Comparison of ENCODE assay signal across 8 cellular contexts in genomic region chr16:27169511-27170071, GRCh38. TPM values are rescaled to one million over a fixed set of nuclear protein-coding genes. Genes with fewer than 3 reads are reported as not detected.
A peak's percentile ranks its signal among the peaks of the same experiment; 100 is the strongest.
DNase-seq lines count a peak whose midpoint lies in the region; ATAC-seq and TF ChIP-seq lines count a peak whose summit lies in the region.

No MANE protein-coding gene starts in this region.

- no peak overlapping the region for H2BK120ac ChIP-seq in trophoblast cell (ENCODE audit: insufficient read depth, low read length, poor library complexity)

- DNase-seq in AG20443 (ENCODE audit: low spot score): peak; percentile 81
- DNase-seq in HL-60 (ENCODE audit: low read depth in 1 of 2, low spot score in 1 of 2): peak in 1 of 2 experiments; percentile 55
- peak; percentile 61 for DNase-seq in SHP77 treated with DMSO at 0.1 percent for 48 hours (lab: John Stamatoyannopoulos, UW)
- peak; percentile 28 for DNase-seq in activated T-helper 9 cell treated with anti-CD3 and anti-CD28 coated beads, Interleukin-2, amount 50 U/mL, for 16 hours (ENCODE audit: low read depth)
- peak; percentile 24 to 42 for DNase-seq in left colon
- peak; percentile 51 to 91 (median 77) for DNase-seq in stimulated activated naive CD4-positive, alpha-beta T cell (lab: John Stamatoyannopoulos, UW)
- DNase-seq in suprapubic skin (ENCODE audit: low spot score in 2 of 2): no peak
- DNase-seq in trophoblast cell: no peak

- H4K8ac ChIP-seq in trophoblast cell (ENCODE audit: low read depth, low read length): no peak overlapping the region

- no peaks in the 10 kb centered on the region for H3K79me1 ChIP-seq in trophoblast cell (ENCODE audit: low read length)

- H3K18ac ChIP-seq in trophoblast cell (ENCODE audit: low read length): no peak overlapping the region

- no peak overlapping the region for H3K23ac ChIP-seq in trophoblast cell (ENCODE audit: low read length)

- H3K27ac ChIP-seq in HL-60 (replicated peaks) (no peak overlapping the region), suprapubic skin (no peak overlapping the region), trophoblast cell (ENCODE audit: low read depth, low read length) (no peak overlapping the region)

- peak; percentile 82 for ATAC-seq in left colon

- no peaks in the 10 kb centered on the region for H3K9me3 ChIP-seq in suprapubic skin
- H3K9me3 ChIP-seq in trophoblast cell (ENCODE audit: insufficient read depth, low read depth, low read length): peaks cover 4% of the 10 kb centered on the region

- no peak overlapping the region for H4K12ac ChIP-seq in trophoblast cell (ENCODE audit: low read depth, low read length)

- TF ChIP-seq EP300 in suprapubic skin (IDR thresholded peaks at IDR 0.05): no peak

- H3K4me2 ChIP-seq in trophoblast cell (ENCODE audit: low read length): no peak overlapping the region

- H3K79me2 ChIP-seq in trophoblast cell (ENCODE audit: control insufficient read depth, insufficient read depth, low read length, poor library complexity): no peaks in the 10 kb centered on the region

- no peak overlapping the region for H3K4ac ChIP-seq in trophoblast cell (ENCODE audit: low read depth, low read length)

- H3K4me1 ChIP-seq in suprapubic skin: peaks cover 6% of the 10 kb centered on the region
- no peaks in the 10 kb centered on the region for H3K4me1 ChIP-seq in trophoblast cell (ENCODE audit: control insufficient read depth in 1 of 2, insufficient read depth in 2 of 2, low read length in 2 of 2)

- H2AFZ ChIP-seq in trophoblast cell (ENCODE audit: insufficient read depth, low read length, poor library complexity): no peak overlapping the region

- H3K4me3 ChIP-seq in HL-60 (replicated peaks; ENCODE audit: insufficient read depth, low read length) (no peak overlapping the region), suprapubic skin (no peak overlapping the region), trophoblast cell (ENCODE audit: low read depth, low read length) (no peak overlapping the region)

- H2BK12ac ChIP-seq in trophoblast cell (ENCODE audit: low read length): no peak overlapping the region

- intact Hi-C loops in left colon (cut with DNase I, micrococcal nuclease): no loop called here

- WGBS in suprapubic skin: 50% methylated on average over 6 of the region's 6 CpGs
- WGBS in trophoblast cell (ENCODE audit: extremely low coverage, insufficient coverage, insufficient read length): no CpG with 5 or more reads among the region's 6 CpGs

- no peak for TF ChIP-seq POLR2A in suprapubic skin (IDR thresholded peaks at IDR 0.05)

- H2AK5ac ChIP-seq in trophoblast cell (ENCODE audit: low read length): no peak overlapping the region

- no peak overlapping the region for H2BK5ac ChIP-seq in trophoblast cell (ENCODE audit: low read depth, low read length, poor library complexity)

- no peaks in the 10 kb centered on the region for H3K36me3 ChIP-seq in suprapubic skin
- no peaks in the 10 kb centered on the region for H3K36me3 ChIP-seq in trophoblast cell (ENCODE audit: control insufficient read depth in 1 of 2, insufficient read depth in 2 of 2, low read length in 2 of 2)

- H3K14ac ChIP-seq in trophoblast cell (ENCODE audit: low read length): no peak overlapping the region

- no peak overlapping the region for H4K91ac ChIP-seq in trophoblast cell (ENCODE audit: low read depth, low read length)

- no peaks in the 10 kb centered on the region for H3K27me3 ChIP-seq in HL-60 (ENCODE audit: insufficient read depth, poor library complexity, severe bottlenecking)
- no peaks in the 10 kb centered on the region for H3K27me3 ChIP-seq in suprapubic skin
- H3K27me3 ChIP-seq in trophoblast cell (ENCODE audit: insufficient read depth, low read length): no peaks in the 10 kb centered on the region

- H3K9ac ChIP-seq in trophoblast cell (ENCODE audit: low read length): no peak overlapping the region

- TF ChIP-seq CTCF in HL-60 (IDR thresholded peaks at IDR 0.05; ENCODE audit: insufficient read depth, low read length) (peak; percentile 13), suprapubic skin (IDR thresholded peaks at IDR 0.05) (no peak)

RNA-seq across cellular contexts. Expression of gene KDM8, which starts 33.7 kb away (rescaled TPM):
- 1 to 10 TPM; 8.8 to 9.6 TPM for total RNA-seq in left colon
- total RNA-seq in suprapubic skin: 1 to 10 TPM; 1.3 to 5.0 (median 3.7) TPM
- polyA plus RNA-seq in trophoblast cell (2013): 1.7 and 1.8 TPM in 2 replicates

Comparison
In these comparisons a context has a peak if more than half of its experiments do, and no peak if none do; other contexts are left out.
1. DNase-seq: peak in AG20443 (single experiment), SHP77 treated with DMSO at 0.1 percent for 48 hours (single experiment), activated T-helper 9 cell treated with anti-CD3 and anti-CD28 coated beads, Interleukin-2, amount 50 U/mL, for 16 hours (single experiment), left colon (2 of 2) and stimulated activated naive CD4-positive, alpha-beta T cell (6 of 6); none in suprapubic skin (0 of 2) and trophoblast cell (0 of 2).